8 cellular contexts compared by ENCODE assay signal in the genomic region with DNA sequence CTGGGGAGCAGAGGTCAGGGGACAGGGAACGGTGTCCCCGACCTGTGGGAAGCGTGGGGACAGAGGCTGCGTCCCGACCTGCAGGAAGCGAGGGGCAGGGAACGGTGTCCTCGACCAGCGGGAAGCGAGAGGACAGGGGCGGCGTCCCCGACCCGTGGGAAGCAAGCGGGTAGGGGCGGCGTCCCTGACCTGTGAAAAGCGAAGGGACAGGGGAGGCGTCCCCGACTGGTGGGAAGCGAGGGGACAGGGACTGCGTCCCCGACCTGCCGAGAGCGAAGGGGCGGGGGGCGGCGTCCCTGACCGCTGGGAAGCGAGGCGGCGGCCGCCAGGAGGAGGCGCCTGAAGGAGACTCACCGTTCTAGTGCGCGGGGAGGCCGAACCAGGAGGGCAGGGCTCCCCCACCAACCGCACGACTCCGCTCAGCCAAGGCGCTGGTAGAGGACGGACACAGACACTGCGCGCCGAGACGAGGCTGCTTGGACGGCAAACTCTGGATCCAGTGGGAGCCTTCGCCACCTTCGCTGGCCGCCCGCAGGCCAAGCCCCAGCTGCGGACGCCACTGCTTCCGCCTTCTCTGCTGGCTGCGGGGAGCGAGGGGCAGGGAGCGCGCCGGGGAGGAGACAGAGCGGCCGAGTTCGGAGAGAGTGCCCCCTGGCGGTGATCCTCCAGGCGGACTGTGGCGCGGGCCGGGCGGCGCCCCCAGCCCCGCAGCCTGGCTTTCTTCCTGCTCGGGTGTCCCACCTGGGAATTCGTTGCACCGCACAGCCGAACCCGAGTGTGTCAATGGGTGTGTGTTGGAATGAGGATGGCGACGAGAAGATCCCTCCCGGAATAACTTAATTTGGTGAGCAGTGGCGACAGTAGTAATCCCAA. TPM values are rescaled to one million over a fixed set of nuclear protein-coding genes. Genes with fewer than 3 reads are reported as not detected.
DNase-seq lines count a peak whose midpoint lies in the region; ATAC-seq and TF ChIP-seq lines count a peak whose summit lies in the region.

A gene with protein sequence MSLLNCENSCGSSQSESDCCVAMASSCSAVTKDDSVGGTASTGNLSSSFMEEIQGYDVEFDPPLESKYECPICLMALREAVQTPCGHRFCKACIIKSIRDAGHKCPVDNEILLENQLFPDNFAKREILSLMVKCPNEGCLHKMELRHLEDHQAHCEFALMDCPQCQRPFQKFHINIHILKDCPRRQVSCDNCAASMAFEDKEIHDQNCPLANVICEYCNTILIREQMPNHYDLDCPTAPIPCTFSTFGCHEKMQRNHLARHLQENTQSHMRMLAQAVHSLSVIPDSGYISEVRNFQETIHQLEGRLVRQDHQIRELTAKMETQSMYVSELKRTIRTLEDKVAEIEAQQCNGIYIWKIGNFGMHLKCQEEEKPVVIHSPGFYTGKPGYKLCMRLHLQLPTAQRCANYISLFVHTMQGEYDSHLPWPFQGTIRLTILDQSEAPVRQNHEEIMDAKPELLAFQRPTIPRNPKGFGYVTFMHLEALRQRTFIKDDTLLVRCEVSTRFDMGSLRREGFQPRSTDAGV (minus strand): TSS at position 579 of the 873 bp plus-strand sequence. CDS start 8,757 bp downstream, outside the sequence.

- WGBS in heart right ventricle, 2 donors, result 0% methylated on average over 80 of the region's 80 CpGs
- 1 to 2% methylated on average over 19 to 42 of the region's 80 CpGs for WGBS in upper lobe of left lung, 2 donors

- TF ChIP-seq EP300 in upper lobe of left lung (IDR thresholded peaks at IDR 0.05), result no peak

- peaks cover 2% of the 10 kb centered on the region for H3K36me3 ChIP-seq in adipocyte (ENCODE audit: control insufficient read depth, insufficient read depth, low read length, severe bottlenecking)
- peaks cover 0 to 6% (median 0%) of the 10 kb centered on the region in 9 donors for H3K36me3 ChIP-seq in heart right ventricle
- H3K36me3 ChIP-seq in upper lobe of left lung, result no peaks in the 10 kb centered on the region

- TF ChIP-seq CTCF in GM12874 (IDR thresholded peaks at IDR 0.05; ENCODE audit: insufficient read depth, low read depth, low read length), result peak; percentile 94
- TF ChIP-seq CTCF in NB4 (IDR thresholded peaks at IDR 0.05; ENCODE audit: low read depth, low read length), result peak; percentile 68
- TF ChIP-seq CTCF in heart right ventricle (IDR thresholded peaks at IDR 0.05), result peak; percentile 83 to 97 (median 93)
- TF ChIP-seq CTCF in upper lobe of left lung (IDR thresholded peaks at IDR 0.05), result peak; percentile 87 to 97 (median 96)

- ATAC-seq in HG02588 (IDR thresholded peaks at IDR 0.05; ENCODE audit: unreplicated experiment) (peak; percentile 98), heart right ventricle (peak; percentile 97 to 99 (median 98)), upper lobe of left lung (ENCODE audit: low FRiP score in 2 of 2) (peak; percentile 98)

- H3K4me1 ChIP-seq in adipocyte (ENCODE audit: control insufficient read depth, insufficient read depth, low read length) (peaks cover 9% of the 10 kb centered on the region), heart right ventricle (peaks cover 0 to 43% (median 32%) of the 10 kb centered on the region in 9 donors), upper lobe of left lung (peaks cover 8 to 32% (median 11%) of the 10 kb centered on the region in 4 donors)

- H3K9me3 ChIP-seq in adipocyte (ENCODE audit: control insufficient read depth, low read length), result peaks cover 9% of the 10 kb centered on the region
- H3K9me3 ChIP-seq in heart right ventricle, result peaks cover 0 to 22% (median 6%) of the 10 kb centered on the region in 11 donors
- peaks cover 0 to 4% (median 1%) of the 10 kb centered on the region in 4 donors for H3K9me3 ChIP-seq in upper lobe of left lung

- peak within 1 kb of the TSS; percentile 95 for H3K9ac ChIP-seq in adipocyte (ENCODE audit: low read length)

- peak; percentile 88 for DNase-seq in NB4 (ENCODE audit: low read depth)
- peak; percentile 79 for DNase-seq in T follicular helper cell (ENCODE audit: low read depth)
- DNase-seq in adipocyte (ENCODE audit: low read depth), result peak; percentile 96
- DNase-seq in heart right ventricle, result peak; percentile 91 to 93
- peak; percentile 97 for DNase-seq in posterior vena cava (ENCODE audit: low spot score)
- peak; percentile 92 to 96 for DNase-seq in upper lobe of left lung

- no peaks in the 10 kb centered on the region for H3K27me3 ChIP-seq in adipocyte (replicated peaks; ENCODE audit: control insufficient read depth, insufficient read depth, low read length)
- H3K27me3 ChIP-seq in heart right ventricle, result no peaks in the 10 kb centered on the region
- no peaks in the 10 kb centered on the region for H3K27me3 ChIP-seq in upper lobe of left lung

- H3K4me3 ChIP-seq in NB4 (ENCODE audit: low read depth, low read length) (peak within 1 kb of the TSS; percentile 87), adipocyte (ENCODE audit: low read length) (peak within 1 kb of the TSS; percentile 97), heart right ventricle (peak within 1 kb of the TSS; percentile 71 to 98 (median 88)), upper lobe of left lung (peak within 1 kb of the TSS; percentile 84 to 95 (median 92))

- H3K27ac ChIP-seq in heart right ventricle, result peak within 1 kb of the TSS; percentile 81 to 98 (median 92)
- H3K27ac ChIP-seq in upper lobe of left lung, result peak within 1 kb of the TSS; percentile 91 to 97 (median 94)

- intact Hi-C loops in heart right ventricle (cut with DNase I), result no loop called here
- intact Hi-C loops in posterior vena cava (cut with DNase I), result no loop called here

- TF ChIP-seq POLR2A in NB4 (IDR thresholded peaks at IDR 0.05; ENCODE audit: extremely low read depth, insufficient read length), result peak; percentile 74
- peak in 3 of 4 donors; percentile 70 to 93 (median 87) for TF ChIP-seq POLR2A in upper lobe of left lung (IDR thresholded peaks at IDR 0.05)

RNA-seq across cellular contexts. Expression of the gene that starts here (rescaled TPM):
- 10 to 100 TPM; 11.5 to 18.2 (median 13.4) TPM for total RNA-seq in heart right ventricle
- 1 to 10 TPM; 3.0 to 3.7 TPM for polyA plus RNA-seq in heart right ventricle
- total RNA-seq in posterior vena cava, result 10 to 100 TPM; 13.9 to 16.0 TPM
- total RNA-seq in upper lobe of left lung, result 10 to 100 TPM in 5 of 6 donors, 1 to 10 TPM in 1; 7.4 to 17.5 (median 13.7) TPM

Comparison
In these comparisons a context has a peak if more than half of its experiments do, and no peak if none do; other contexts are left out.
1. Peak in every context shown above with its lines: DNase-seq, ATAC-seq, H3K4me3 ChIP-seq and H3K27ac ChIP-seq.